8 cellular contexts compared by ENCODE assay signal in the genomic region with DNA sequence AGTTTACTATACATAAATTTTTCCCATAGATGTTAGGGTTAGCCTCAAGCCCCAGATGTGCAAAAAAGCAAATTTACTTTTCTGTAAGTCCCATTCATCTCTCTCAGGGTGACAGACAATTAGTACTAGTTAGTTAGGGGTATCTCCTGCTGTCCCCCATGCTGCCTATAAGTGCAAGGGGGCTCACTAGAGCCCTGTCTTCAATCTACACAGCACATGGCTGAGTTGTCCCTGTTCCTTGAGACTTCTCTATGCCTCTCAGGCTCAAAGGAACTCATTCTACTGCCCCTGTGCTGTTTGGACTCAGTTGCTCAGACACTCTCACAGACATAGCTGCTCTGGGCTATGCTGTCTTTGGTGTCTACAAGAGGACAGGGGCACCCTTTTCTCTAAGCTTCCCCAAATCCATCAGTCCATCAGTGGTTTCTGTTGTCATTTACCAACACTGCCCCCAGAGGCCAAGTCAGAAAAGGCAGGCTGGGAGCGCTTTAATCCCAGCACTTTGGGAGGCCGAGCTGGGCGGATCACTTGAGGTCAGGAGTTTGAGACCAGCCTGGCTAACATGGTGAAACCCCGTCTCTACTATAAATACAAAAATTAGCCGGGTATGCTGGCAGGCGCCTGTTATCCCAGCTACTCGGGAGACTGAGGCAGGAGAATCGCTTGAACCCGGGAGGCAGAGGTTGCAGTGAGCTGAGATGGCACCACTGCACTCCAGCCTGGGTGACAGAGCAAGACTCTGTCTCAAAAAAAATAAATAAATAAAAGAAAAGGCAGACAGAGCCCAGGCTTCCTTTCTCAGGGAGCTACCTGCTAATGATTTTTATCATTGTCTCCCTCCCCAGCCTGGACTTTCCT. TPM values are rescaled to one million over a fixed set of nuclear protein-coding genes. Genes with fewer than 3 reads are reported as not detected.
DNase-seq lines count a peak whose midpoint lies in the region; ATAC-seq, FAIRE-seq and TF ChIP-seq lines count a peak whose summit lies in the region.

No MANE protein-coding gene starts in this region.

- H3K36me3 ChIP-seq in endothelial cell of umbilical vein (ENCODE audit: control insufficient read depth in 2 of 2, extremely low read depth in 1 of 2, insufficient read depth in 2 of 2, low read length in 2 of 2) (no peaks in the 10 kb centered on the region), neuronal stem cell (replicated peaks in 1 of 2; ENCODE audit: control insufficient read depth in 2 of 2, insufficient read depth in 2 of 2, low read length in 2 of 2) (no peaks in the 10 kb centered on the region)

- no peak overlapping the region for H4K8ac ChIP-seq in neuronal stem cell (ENCODE audit: low read depth, low read length)

- H3K4me2 ChIP-seq in endothelial cell of umbilical vein (ENCODE audit: insufficient read depth, low read length) (no peak overlapping the region), neuronal stem cell (ENCODE audit: insufficient read depth, low read length, poor library complexity, severe bottlenecking) (no peak overlapping the region)

- no peak overlapping the region for H3K14ac ChIP-seq in neuronal stem cell (ENCODE audit: low read length)

- no CpG with 5 or more reads among the region's 9 CpGs for WGBS in neuronal stem cell (ENCODE audit: extremely low coverage in 2 of 2, insufficient read length in 2 of 2, insufficient replicate concordance in 1 of 2), 2 donors

- no peak overlapping the region for H3K27ac ChIP-seq in endothelial cell of umbilical vein (ENCODE audit: insufficient read depth, low read depth, low read length)
- no peak overlapping the region for H3K27ac ChIP-seq in neuronal stem cell (replicated peaks; ENCODE audit: low read length)

- H3K79me1 ChIP-seq in neuronal stem cell (ENCODE audit: low read depth, low read length), result no peaks in the 10 kb centered on the region

- no peak for TF ChIP-seq POLR2A in endothelial cell of umbilical vein (IDR thresholded peaks at IDR 0.05; ENCODE audit: low read depth, low read length)

- no peaks in the 10 kb centered on the region for H3K9me1 ChIP-seq in endothelial cell of umbilical vein (replicated peaks; ENCODE audit: control insufficient read depth, extremely low read depth, insufficient read depth, low read length)

- H4K91ac ChIP-seq in neuronal stem cell (ENCODE audit: low read depth, low read length, poor library complexity), result no peak overlapping the region

- no TSS peak for BruUV-seq in endothelial cell of umbilical vein (replicated peaks; lab: Mats Ljungman, UMichigan)

- H3K4me1 ChIP-seq in endothelial cell of umbilical vein (ENCODE audit: control insufficient read depth, extremely low read depth, insufficient read depth, low read length), result no peaks in the 10 kb centered on the region
- peaks cover 15 to 22% of the 10 kb centered on the region in 2 donors for H3K4me1 ChIP-seq in neuronal stem cell (ENCODE audit: control insufficient read depth in 2 of 2, insufficient read depth in 1 of 2, low read depth in 1 of 2, low read length in 2 of 2)

- no peaks in the 10 kb centered on the region for H3K9me3 ChIP-seq in endothelial cell of umbilical vein (replicated peaks; ENCODE audit: control insufficient read depth, insufficient read depth, low read length)
- H3K9me3 ChIP-seq in neuronal stem cell (replicated peaks in 1 of 2; ENCODE audit: control insufficient read depth in 2 of 2, insufficient read depth in 1 of 2, low read depth in 1 of 2, low read length in 2 of 2), result no peaks in the 10 kb centered on the region

- FAIRE-seq in endothelial cell of umbilical vein (lab: Jason Lieb, UNC), result peak; percentile 68

- TF ChIP-seq CTCF in endothelial cell of umbilical vein (IDR thresholded peaks at IDR 0.05; ENCODE audit: extremely low read depth in 1 of 2, insufficient read depth in 1 of 2, low read depth in 1 of 2, low read length in 2 of 2), result peak; percentile 55 to 65

- dilution Hi-C loops in endothelial cell of umbilical vein (cut with MboI; ENCODE audit: extremely low pct_ligation_motif_present, low sequenced_read_pairs), result no loop called here

- H3K23ac ChIP-seq in neuronal stem cell (ENCODE audit: low read depth, low read length, poor library complexity), result no peak overlapping the region

- no peak overlapping the region for H2AK5ac ChIP-seq in neuronal stem cell (ENCODE audit: low read depth, low read length)

- no peak overlapping the region for H2BK15ac ChIP-seq in neuronal stem cell (ENCODE audit: low read length)

- peak overlapping the region; percentile 51 for H2AFZ ChIP-seq in endothelial cell of umbilical vein (ENCODE audit: low read depth, low read length)
- peak overlapping the region; percentile 37 for H2AFZ ChIP-seq in neuronal stem cell (ENCODE audit: low read length)

- DNase-seq in AG08395 (ENCODE audit: low spot score) (peak; percentile 40), LHCN-M2 (ENCODE audit: low read depth) (peak; percentile 46), endothelial cell of umbilical vein (ENCODE audit: low read depth, low spot score) (peak; percentile 44), neuronal stem cell (ENCODE audit: low spot score) (peak; percentile 62), kidney glomerular epithelial cell (lab: John Stamatoyannopoulos, UW) (no peak)
- peak; percentile 63 for DNase-seq in activated CD4-positive, alpha-beta T cell treated with anti-CD3 and anti-CD28 coated beads for 48 hours

- H3K27me3 ChIP-seq in endothelial cell of umbilical vein (ENCODE audit: control insufficient read depth in 2 of 2, insufficient read depth in 2 of 2, low read length in 2 of 2), result peaks cover 5% of the 10 kb centered on the region in 2 experiments
- no peaks in the 10 kb centered on the region for H3K27me3 ChIP-seq in neuronal stem cell (ENCODE audit: control insufficient read depth in 3 of 3, insufficient read depth in 3 of 3, low read depth in 1 of 3, low read length in 3 of 3)

- CTCF ChIA-PET in endothelial cell of umbilical vein (lab: Charles Lee), result interaction anchor here (0.6 to 4.4 kb wide), 29 partner anchors 9 to 280 kb away, joined by 3 to 40 read pairs (median 5); no protein-coding TSS in a partner anchor

- intact Hi-C loops in endothelial cell of umbilical vein (cut with micrococcal nuclease), result no loop called here

- no peaks in the 10 kb centered on the region for H3K79me2 ChIP-seq in endothelial cell of umbilical vein (ENCODE audit: control insufficient read depth, insufficient read depth, low read length)

- H3K9ac ChIP-seq in endothelial cell of umbilical vein (replicated peaks; ENCODE audit: extremely low read depth, insufficient read depth, low read length) (no peak overlapping the region), neuronal stem cell (ENCODE audit: low read depth, low read length, poor library complexity) (no peak overlapping the region)

- no peak overlapping the region for H3K18ac ChIP-seq in neuronal stem cell (ENCODE audit: low read length)

- H4K20me1 ChIP-seq in endothelial cell of umbilical vein (replicated peaks; ENCODE audit: control insufficient read depth, extremely low read depth, insufficient read depth, low read length), result no peaks in the 10 kb centered on the region

- no peak overlapping the region for H2BK120ac ChIP-seq in neuronal stem cell (ENCODE audit: low read depth, low read length)

- no peak overlapping the region for H2BK5ac ChIP-seq in neuronal stem cell (ENCODE audit: low read length)

- H2BK12ac ChIP-seq in neuronal stem cell (ENCODE audit: low read length), result no peak overlapping the region

- peak; percentile 54 for ATAC-seq in GM18861 (IDR thresholded peaks at IDR 0.05; ENCODE audit: unreplicated experiment)
- ATAC-seq in HG03460 (IDR thresholded peaks at IDR 0.05; ENCODE audit: unreplicated experiment), result no peak

- H3K4me3 ChIP-seq in endothelial cell of umbilical vein (replicated peaks in 1 of 3; ENCODE audit: insufficient read depth in 1 of 3, low read depth in 1 of 3, low read length in 3 of 3) (no peak overlapping the region), neuronal stem cell (ENCODE audit: low read length in 2 of 2) (no peak overlapping the region)

- POLR2A ChIA-PET in endothelial cell of umbilical vein (lab: Charles Lee), result no interaction called here

- no peak overlapping the region for H3K4ac ChIP-seq in neuronal stem cell (ENCODE audit: low read length)

TF ChIP-seq in endothelial cell of umbilical vein, 7 proteins besides CTCF, POLR2A, EP300 and RAD21:
- TF ChIP-seq FOS (IDR thresholded peaks at IDR 0.05; ENCODE audit: borderline replicate concordance, insufficient read depth, low read length), result no peak
- TF ChIP-seq MYC (IDR thresholded peaks at IDR 0.05; ENCODE audit: low read depth, low read length), result no peak
- no peak for TF ChIP-seq GATA2 (IDR thresholded peaks at IDR 0.05; ENCODE audit: insufficient read depth, insufficient read length, low read depth, low read length)
- TF ChIP-seq EZH2 (IDR thresholded peaks at IDR 0.05; ENCODE audit: borderline replicate concordance, low read depth, low read length, severe bottlenecking), result no peak
- TF ChIP-seq, protein P1, sequence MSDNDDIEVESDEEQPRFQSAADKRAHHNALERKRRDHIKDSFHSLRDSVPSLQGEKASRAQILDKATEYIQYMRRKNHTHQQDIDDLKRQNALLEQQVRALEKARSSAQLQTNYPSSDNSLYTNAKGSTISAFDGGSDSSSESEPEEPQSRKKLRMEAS (IDR thresholded peaks at IDR 0.05; ENCODE audit: insufficient read depth, insufficient read length), result no peak

RNA-seq across cellular contexts. Expression of a gene that starts 31.4 kb away (rescaled TPM):
- total RNA-seq in LHCN-M2 (2014; rRNA removed), result 2.6 and 4.7 TPM in 2 replicates
- polyA plus RNA-seq in LHCN-M2 (2012), result 0.97 TPM
- total RNA-seq in endothelial cell of umbilical vein, result 8.2 and 12.4 TPM in 2 replicates
- polyA plus RNA-seq in endothelial cell of umbilical vein, result 3.0 and 3.4 TPM in 2 replicates
- 2.7 and 3.3 TPM in 2 replicates for polyA plus RNA-seq in endothelial cell of umbilical vein (2011; cell fraction: cytosol; rRNA removed)
- 11.0 and 12.5 TPM in 2 replicates for polyA plus RNA-seq in endothelial cell of umbilical vein (2011; cell fraction: nucleus; rRNA removed)
- polyA plus RNA-seq in endothelial cell of umbilical vein (2012), result 2.0 and 3.5 TPM in 2 replicates
- polyA minus RNA-seq in endothelial cell of umbilical vein, result 11.5 and 14.7 TPM in 2 replicates
- 6.9 TPM for polyA minus RNA-seq in endothelial cell of umbilical vein (2011; cell fraction: cytosol; rRNA and poly(A)+ RNA removed)
- polyA minus RNA-seq in endothelial cell of umbilical vein (2011; cell fraction: nucleus; rRNA and poly(A)+ RNA removed), result 32.6 and 34.8 TPM in 2 replicates
- polyA plus RNA-seq in neuronal stem cell (2013, experiment 1 of 2), result 185 TPM
- 191 TPM for polyA plus RNA-seq in neuronal stem cell (2013, experiment 2 of 2)
